ENCODE assay signal across 1 cellular context in genomic region chr9:131642496-131643083, GRCh38.
TF ChIP-seq lines count a peak whose summit lies in the region.

No MANE protein-coding gene starts in this region.

TF ChIP-seq in WTC11, 78 proteins besides CTCF, POLR2A, EP300 and RAD21 (continued from another document):
- TF ChIP-seq, protein P1, sequence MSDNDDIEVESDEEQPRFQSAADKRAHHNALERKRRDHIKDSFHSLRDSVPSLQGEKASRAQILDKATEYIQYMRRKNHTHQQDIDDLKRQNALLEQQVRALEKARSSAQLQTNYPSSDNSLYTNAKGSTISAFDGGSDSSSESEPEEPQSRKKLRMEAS (CRISPR knock-in tag; IDR thresholded peaks at IDR 0.05): no peak
- TF ChIP-seq TEAD4 (CRISPR knock-in tag; IDR thresholded peaks at IDR 0.05) (no peak), IRF2 (CRISPR knock-in tag; IDR thresholded peaks at IDR 0.05; ENCODE audit: borderline replicate concordance, low read depth) (no peak)
